ENCODE assay signal across 13 cellular contexts in the genomic region with DNA sequence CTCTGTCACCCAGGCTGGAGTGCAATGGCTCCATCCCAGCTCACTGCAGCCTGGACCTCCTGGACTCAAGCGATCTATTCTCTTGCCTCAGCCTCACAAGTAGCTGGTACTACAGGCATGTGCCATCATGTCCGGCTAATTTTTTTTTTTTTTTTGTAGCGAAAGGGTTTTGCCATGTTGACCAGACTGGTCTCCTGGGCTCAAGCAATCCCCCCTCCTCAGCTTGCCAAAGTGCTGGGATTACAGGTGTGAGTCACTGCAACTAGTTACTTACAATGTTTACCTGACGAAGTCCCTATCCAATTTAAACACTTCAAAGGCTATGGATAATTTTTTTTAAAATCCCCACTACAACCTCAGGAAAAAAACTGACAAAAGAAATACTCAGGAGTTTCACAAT. TPM values are rescaled to one million over a fixed set of nuclear protein-coding genes. Genes with fewer than 3 reads are reported as not detected.
A peak's percentile ranks its signal among the peaks of the same experiment; 100 is the strongest.
DNase-seq lines count a peak whose midpoint lies in the region; ATAC-seq and TF ChIP-seq lines count a peak whose summit lies in the region.
"Had no signal": no experiment of that assay in that cellular context is flagged by ENCODE, and none has a peak within 500 bp of the region (broad histone marks: within the 10 kb centered on the region; RNA-seq: fewer than 3 reads in every experiment).

No MANE protein-coding gene starts in this region.

- H3K4me1 ChIP-seq in Caco-2, result 0 out of 2 replicates have a peak, but pooled peaks cover 10% of the 10 kb centered on the region
- H3K4me1 ChIP-seq in HUES6 (ENCODE audit: control insufficient read depth, insufficient read depth, low read length), result peaks cover 4% of the 10 kb centered on the region; the same call in 1 of the 2 replicates

- no peak for TF ChIP-seq CTCF in Caco-2 (IDR thresholded peaks at IDR 0.05; ENCODE audit: insufficient read depth in 1 of 2, low read depth in 1 of 2, low read length in 1 of 2, severe bottlenecking in 1 of 2, unreplicated experiment in 1 of 2)

- H3K9me3 Mint-ChIP-seq in Caco-2 (ENCODE audit: unreplicated experiment) (no peaks in the 10 kb centered on the region), naive B cell (no peaks in the 10 kb centered on the region)
- no peaks in the 10 kb centered on the region for H3K9me3 Mint-ChIP-seq in activated naive CD8-positive, alpha-beta T cell treated with anti-CD3 and anti-CD28 coated beads, Interleukin-2, amount 10 ng/mL, durations not matched to agents 7 days and 5 days
- H3K9me3 Mint-ChIP-seq: dendritic cell treated with granulocyte-macrophage colony-stimulating factor and Interleukin-4, amounts not matched to agents 40 ng/mL and 50 ng/mL, for 4 days had no signal

- H3K9ac ChIP-seq in HUES6 (ENCODE audit: low read length), result no peak overlapping the region

- peaks cover 16% of the 10 kb centered on the region for H3K36me3 Mint-ChIP-seq in Caco-2 (ENCODE audit: insufficient read depth, unreplicated experiment)
- H3K36me3 Mint-ChIP-seq in activated naive CD8-positive, alpha-beta T cell treated with anti-CD3 and anti-CD28 coated beads, Interleukin-2, amount 10 ng/mL, durations not matched to agents 7 days and 5 days, result peaks cover 15% of the 10 kb centered on the region
- peaks cover 0 to 10% of the 10 kb centered on the region in 2 donors for H3K36me3 Mint-ChIP-seq in naive B cell

- H3K4me3 ChIP-seq in Caco-2 (ENCODE audit: low read depth, low read length) (no peak overlapping the region), HUES6 (ENCODE audit: low read depth, low read length) (peak overlapping the region; percentile 86; the same call in 1 of the 2 replicates)

- DNase-seq in Caco-2 (no peak), naive B cell (no peak), cerebellar nuclear complex (lab: John Stamatoyannopoulos, UW) (no peak), activated gamma-delta T cell (lab: John Stamatoyannopoulos, UW) (no peak), cerebellar cortex (ENCODE audit: low spot score) (no peak)
- no peak for DNase-seq in activated naive CD8-positive, alpha-beta T cell treated with anti-CD3 and anti-CD28 coated beads, Interleukin-2, amount 10 ng/mL, durations not matched to agents 7 days and 5 days
- DNase-seq: DMS79 treated with DMSO at 0.1 percent for 48 hours, HCEC 1CT, hypothalamus, NCI-H2081 treated with DMSO at 0.1 percent for 48 hours had no signal

- no peak for ATAC-seq in activated naive CD8-positive, alpha-beta T cell treated with anti-CD3 and anti-CD28 coated beads, Interleukin-2, amount 10 ng/mL, durations not matched to agents 7 days and 5 days (ENCODE audit: low read depth)
- ATAC-seq in naive B cell (ENCODE audit: low read depth in 2 of 2), result no peak
- no peak for ATAC-seq in HG03175 (IDR thresholded peaks at IDR 0.05; ENCODE audit: unreplicated experiment)

- peak overlapping the region; percentile 100 for H3K4me3 Mint-ChIP-seq in Caco-2 (ENCODE audit: unreplicated experiment)
- H3K4me3 Mint-ChIP-seq in activated naive CD8-positive, alpha-beta T cell treated with anti-CD3 and anti-CD28 coated beads, Interleukin-2, amount 10 ng/mL, durations not matched to agents 7 days and 5 days, result peak overlapping the region; percentile 99
- peak overlapping the region in 6 of 8 donors; percentile 92 to 99 (median 99) for H3K4me3 Mint-ChIP-seq in naive B cell

- no TSS peak for BruUV-seq in Caco-2 (replicated peaks; lab: Mats Ljungman, UMichigan)

- POLR2A ChIA-PET in Caco-2 (lab: Charles Lee), result no interaction called here
- POLR2A ChIA-PET in activated naive CD8-positive, alpha-beta T cell treated with anti-CD3 and anti-CD28 coated beads, Interleukin-2, amount 10 ng/mL, durations not matched to agents 7 days and 5 days (lab: Charles Lee), result interaction anchor here (0.7 to 1.0 kb wide), 3 partner anchors 29 to 201 kb away, joined by 3 to 7 read pairs (median 6); a partner anchor contains a TSS

- H3K27me3 Mint-ChIP-seq in Caco-2 (ENCODE audit: insufficient read depth, unreplicated experiment) (no peaks in the 10 kb centered on the region), naive B cell (no peaks in the 10 kb centered on the region)
- no peaks in the 10 kb centered on the region for H3K27me3 Mint-ChIP-seq in activated naive CD8-positive, alpha-beta T cell treated with anti-CD3 and anti-CD28 coated beads, Interleukin-2, amount 10 ng/mL, durations not matched to agents 7 days and 5 days

- H3K9me3 ChIP-seq in Caco-2 (no peaks in the 10 kb centered on the region), HUES6 (ENCODE audit: control insufficient read depth, insufficient read depth, low read depth, low read length) (no peaks in the 10 kb centered on the region)

- no peak overlapping the region for H3K27ac ChIP-seq in HUES6 (ENCODE audit: low read depth, low read length)

- H3K4me1 Mint-ChIP-seq in Caco-2 (ENCODE audit: low read depth, unreplicated experiment), result no peaks in the 10 kb centered on the region
- H3K4me1 Mint-ChIP-seq in activated naive CD8-positive, alpha-beta T cell treated with anti-CD3 and anti-CD28 coated beads, Interleukin-2, amount 10 ng/mL, durations not matched to agents 7 days and 5 days, result peaks cover 33% of the 10 kb centered on the region
- peaks cover 13 to 27% (median 20%) of the 10 kb centered on the region in 3 donors for H3K4me1 Mint-ChIP-seq in naive B cell

- H3K36me3 ChIP-seq in Caco-2 (ENCODE audit: control insufficient read depth, insufficient read depth, low read length) (no peaks in the 10 kb centered on the region), HUES6 (ENCODE audit: control insufficient read depth, insufficient read depth, low read length) (peaks cover 37% of the 10 kb centered on the region)

- no peaks in the 10 kb centered on the region for H3K27me3 ChIP-seq in Caco-2 (replicated peaks; ENCODE audit: control insufficient read depth, insufficient read depth, low read length)
- no peaks in the 10 kb centered on the region for H3K27me3 ChIP-seq in HUES6 (ENCODE audit: control insufficient read depth, insufficient read depth, low read length)

- CTCF ChIA-PET in Caco-2 (lab: Charles Lee), result no interaction called here

- H3K27ac Mint-ChIP-seq in Caco-2 (ENCODE audit: unreplicated experiment) (no peak overlapping the region), naive B cell (peak overlapping the region in 4 of 6 donors; percentile 26 to 98 (median 70))
- peak overlapping the region; percentile 99 for H3K27ac Mint-ChIP-seq in activated naive CD8-positive, alpha-beta T cell treated with anti-CD3 and anti-CD28 coated beads, Interleukin-2, amount 10 ng/mL, durations not matched to agents 7 days and 5 days
- H3K27ac Mint-ChIP-seq: dendritic cell treated with granulocyte-macrophage colony-stimulating factor and Interleukin-4, amounts not matched to agents 40 ng/mL and 50 ng/mL, for 4 days had no signal

- intact Hi-C loops in Caco-2 (cut with micrococcal nuclease; ENCODE audit: unreplicated experiment), result loop anchor here (2.0 to 5.0 kb wide), 2 partner anchors 119 to 838 kb away; a partner anchor contains a TSS

RNA-seq across cellular contexts. Expression of a gene that starts 1.8 kb away (rescaled TPM):
- 73.0 and 73.2 TPM in 2 replicates for total RNA-seq in Caco-2 (2022)
- total RNA-seq in activated naive CD8-positive, alpha-beta T cell treated with anti-CD3 and anti-CD28 coated beads, Interleukin-2, amount 10 ng/mL, durations not matched to agents 7 days and 5 days, result 10 to 100 TPM; 59.1 to 70.6 TPM
- polyA plus RNA-seq in naive B cell (ENCODE audit: low read depth in 6 of 6), result 10 to 100 TPM; 56.1 to 81.7 (median 71.9) TPM

RNA-seq across cellular contexts. Expression of a gene that starts 29.1 kb away (rescaled TPM):
- total RNA-seq in Caco-2 (2022), result 1.9 and 3.9 TPM in 2 replicates
- 10 to 100 TPM; 57.9 to 63.3 TPM for total RNA-seq in activated naive CD8-positive, alpha-beta T cell treated with anti-CD3 and anti-CD28 coated beads, Interleukin-2, amount 10 ng/mL, durations not matched to agents 7 days and 5 days
- 100 to 1,000 TPM; 238 to 289 (median 253) TPM for polyA plus RNA-seq in naive B cell (ENCODE audit: low read depth in 6 of 6)

Comparison
In these comparisons a context has a peak if more than half of its experiments do, and no peak if none do; other contexts are left out.
1. RNA of a gene that starts 29.1 kb away (total RNA-seq): 57.9 to 63.3 TPM in activated naive CD8-positive, alpha-beta T cell treated with anti-CD3 and anti-CD28 coated beads, Interleukin-2, amount 10 ng/mL, durations not matched to agents 7 days and 5 days; 1.9 to 3.9 TPM in Caco-2; every median in the first group is over 10 times any median in the second.
2. Peak in every context shown above with its lines, with median percentiles within 50 percentile points of each other: H3K4me3 Mint-ChIP-seq.